32 cellular contexts compared by ENCODE assay signal in the genomic region with DNA sequence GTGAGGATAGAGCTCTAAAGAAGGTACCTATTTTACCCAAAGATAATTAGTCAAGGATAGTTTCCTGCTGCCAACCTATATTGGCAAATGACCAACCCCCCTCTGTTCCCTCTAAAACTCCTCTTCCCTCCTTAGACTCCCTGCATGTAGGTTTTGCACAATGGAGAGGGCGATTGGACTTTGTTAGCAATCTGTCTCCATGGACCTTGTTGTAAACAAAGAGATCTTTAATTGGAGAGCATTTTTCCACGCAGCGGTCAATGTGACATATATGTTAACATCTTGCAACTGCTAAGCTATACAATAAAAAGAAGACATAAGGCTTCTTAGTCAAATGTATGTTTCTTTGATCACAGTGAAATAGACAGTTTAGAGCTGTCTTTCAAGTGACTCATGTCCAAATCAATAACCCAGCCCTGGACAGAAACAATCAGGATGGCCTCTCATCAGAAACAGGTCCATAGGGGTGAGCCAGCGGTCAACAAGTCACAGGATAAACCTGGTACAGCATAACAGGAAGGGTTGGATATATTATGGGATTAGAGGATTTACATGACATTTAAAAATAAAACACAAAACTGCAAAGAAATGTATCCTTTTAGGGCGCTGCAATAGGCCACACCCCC.
"Had no signal": no experiment of that assay in that cellular context is flagged by ENCODE, and none has a peak within 500 bp of the region (broad histone marks: within the 10 kb centered on the region; RNA-seq: fewer than 3 reads in every experiment).

No MANE protein-coding gene starts in this region.

- H3K27ac ChIP-seq: adrenal gland, esophagus muscularis mucosa, gastrocnemius medialis, lower lobe of right lung, neutrophil, psoas muscle, right atrium auricular region, thyroid gland, uterus had no signal

- H3K9me3 ChIP-seq: adrenal gland, esophagus muscularis mucosa, gastrocnemius medialis, lower lobe of right lung, neutrophil, pancreas, psoas muscle, right atrium auricular region, thyroid gland, uterus had no signal

- FAIRE-seq: astrocyte, endothelial cell of umbilical vein, pancreas had no signal

- H3K36me3 Mint-ChIP-seq: activated naive CD8-positive, alpha-beta T cell; natural killer cell treated with Interleukin-12 subunit alpha and Interleukin-12 subunit beta and Interleukin-15 and Interleukin-18, amount 100 ng/mL, for 72 hours; WTC11 had no signal

- H3K36me3 ChIP-seq: adrenal gland, esophagus muscularis mucosa, gastrocnemius medialis, lower lobe of right lung, neutrophil, pancreas, right atrium auricular region, thyroid gland, uterus had no signal

- H3K4me3 ChIP-seq: adrenal gland, esophagus muscularis mucosa, gastrocnemius medialis, lower lobe of right lung, pancreas, psoas muscle, right atrium auricular region, thyroid gland, uterus had no signal

- H3K27me3 Mint-ChIP-seq: activated naive CD8-positive, alpha-beta T cell; activated T-cell treated with anti-CD3 and anti-CD28 coated beads, Interleukin-2, amount 50 U/mL, for 24 hours; stimulated activated naive CD8-positive, alpha-beta T cell treated with anti-CD3 and anti-CD28 coated beads, Interleukin-15, Interleukin-2, amounts not matched to agents 100 ng/mL and 50 ng/mL, for 24 hours had no signal

- ATAC-seq: effector memory CD8-positive, alpha-beta T cell; gastrocnemius medialis; left cardiac atrium; lower lobe of right lung; natural killer cell treated with Interleukin-12 subunit alpha and Interleukin-12 subunit beta and Interleukin-15 and Interleukin-18, amount 100 ng/mL, for 72 hours; pancreas; psoas muscle; WTC11 had no signal

- H3K27me3 ChIP-seq: adrenal gland, esophagus muscularis mucosa, gastrocnemius medialis, neutrophil, pancreas, right atrium auricular region, thyroid gland, uterus had no signal

- DNase-seq: activated CD4-positive, alpha-beta T cell treated with anti-CD3 and anti-CD28 coated beads, Interleukin-2, amount 50 U/mL, for 4 hours; activated CD8-positive, alpha-beta memory T cell treated with anti-CD3 and anti-CD28 coated beads for 24 hours; activated CD8-positive, alpha-beta memory T cell treated with anti-CD3 and anti-CD28 coated beads, Interleukin-2, amount 50 U/mL, for 4 hours; activated naive CD4-positive, alpha-beta T cell; activated T-cell treated with anti-CD3 and anti-CD28 coated beads, Interleukin-2, amount 50 U/mL, for 24 hours; adrenal gland; central memory CD4-positive, alpha-beta T cell; effector memory CD8-positive, alpha-beta T cell; gastrocnemius medialis; head of caudate nucleus; hypothalamus; islet precursor cell; left cardiac atrium; lower lobe of right lung; pancreas; psoas muscle; stimulated activated CD4-positive, alpha-beta T cell treated with anti-CD3 and anti-CD28 coated beads, Interleukin-12 subunit alpha, Interleukin-12 subunit beta, amount 100 ng/mL, for 4 hours; stimulated activated CD4-positive, alpha-beta T cell treated with anti-CD3 and anti-CD28 coated beads, Interleukin-4, amount 100 ng/mL, for 4 hours; substantia nigra; T-helper 9 cell; thyroid gland; uterus had no signal

- H3K4me3 Mint-ChIP-seq: activated naive CD8-positive, alpha-beta T cell; activated T-cell treated with anti-CD3 and anti-CD28 coated beads, Interleukin-2, amount 50 U/mL, for 24 hours; effector memory CD8-positive, alpha-beta T cell; natural killer cell treated with Interleukin-12 subunit alpha and Interleukin-12 subunit beta and Interleukin-15 and Interleukin-18, amount 100 ng/mL, for 72 hours; stimulated activated naive CD8-positive, alpha-beta T cell treated with anti-CD3 and anti-CD28 coated beads, Interleukin-15, Interleukin-2, amounts not matched to agents 100 ng/mL and 50 ng/mL, for 24 hours; WTC11 had no signal

- H3K9me3 Mint-ChIP-seq: activated T-cell treated with anti-CD3 and anti-CD28 coated beads, Interleukin-2, amount 50 U/mL, for 24 hours; activated T-helper 2 cell treated with anti-CD3 and anti-CD28 coated beads, Interferon-gamma antibody, Interleukin-2, Interleukin-4, amounts not matched to agents 10 μg/mL and 5 μg/mL and 100 μg/mL, durations not matched to agents 14 hours and 24 hours and 36 hours; effector memory CD8-positive, alpha-beta T cell; natural killer cell treated with Interleukin-12 subunit alpha and Interleukin-12 subunit beta and Interleukin-15 and Interleukin-18, amount 100 ng/mL, for 72 hours; stimulated activated naive CD8-positive, alpha-beta T cell treated with anti-CD3 and anti-CD28 coated beads, Interleukin-15, Interleukin-2, amounts not matched to agents 100 ng/mL and 50 ng/mL, for 24 hours had no signal

- H3K27ac Mint-ChIP-seq: activated naive CD8-positive, alpha-beta T cell; activated T-cell treated with anti-CD3 and anti-CD28 coated beads, Interleukin-2, amount 50 U/mL, for 24 hours; activated T-helper 2 cell treated with anti-CD3 and anti-CD28 coated beads, Interferon-gamma antibody, Interleukin-2, Interleukin-4, amounts not matched to agents 10 μg/mL and 5 μg/mL and 100 μg/mL, durations not matched to agents 14 hours and 24 hours and 36 hours; effector memory CD8-positive, alpha-beta T cell; natural killer cell treated with Interleukin-12 subunit alpha and Interleukin-12 subunit beta and Interleukin-15 and Interleukin-18, amount 100 ng/mL, for 72 hours; stimulated activated naive CD8-positive, alpha-beta T cell treated with anti-CD3 and anti-CD28 coated beads, Interleukin-15, Interleukin-2, amounts not matched to agents 100 ng/mL and 50 ng/mL, for 24 hours; WTC11 had no signal
